ENCODE assay signal across 8 cellular contexts in genomic region chr20:10511507-10512231, GRCh38.
DNase-seq lines count a peak whose midpoint lies in the region; ATAC-seq and TF ChIP-seq lines count a peak whose summit lies in the region.

No MANE protein-coding gene starts in this region.

- TF ChIP-seq CTCF in fibroblast of lung (conservative IDR thresholded peaks at IDR 0.05 in 1 of 2, IDR thresholded peaks at IDR 0.05 in 1 of 2; ENCODE audit: low read depth in 1 of 2, low read length in 2 of 2): no peak
- TF ChIP-seq CTCF in neural progenitor cell (IDR thresholded peaks at IDR 0.05): no peak

- ATAC-seq in GM19351 (IDR thresholded peaks at IDR 0.05; ENCODE audit: unreplicated experiment) (peak; percentile 99), HG03442 (IDR thresholded peaks at IDR 0.05; ENCODE audit: unreplicated experiment) (peak; percentile 98)

- H2AFZ ChIP-seq in fibroblast of lung (ENCODE audit: low read length) (no peak overlapping the region), neural progenitor cell (replicated peaks) (no peak overlapping the region)

- peaks cover 24% of the 10 kb centered on the region for H3K4me1 Mint-ChIP-seq in neural progenitor cell

- H3K9me3 Mint-ChIP-seq in neural progenitor cell: no peaks in the 10 kb centered on the region

- H3K36me3 Mint-ChIP-seq in neural progenitor cell: no peaks in the 10 kb centered on the region

- H3K4me3 Mint-ChIP-seq in neural progenitor cell: no peak overlapping the region

- H3K27ac ChIP-seq in fibroblast of lung (ENCODE audit: insufficient read depth, low read length) (peak overlapping the region; percentile 87), neural progenitor cell (no peak overlapping the region)

- H3K27me3 ChIP-seq in fibroblast of lung (ENCODE audit: control insufficient read depth, insufficient read depth, low read length) (no peaks in the 10 kb centered on the region), neural progenitor cell (no peaks in the 10 kb centered on the region)

- no peaks in the 10 kb centered on the region for H3K79me2 ChIP-seq in fibroblast of lung (ENCODE audit: control insufficient read depth, insufficient read depth, low read length)
- no peaks in the 10 kb centered on the region for H3K79me2 ChIP-seq in neural progenitor cell (ENCODE audit: low read depth)

- H3K27ac Mint-ChIP-seq in neural progenitor cell: peak overlapping the region; percentile 62

- no peak overlapping the region for H3K9ac ChIP-seq in fibroblast of lung (ENCODE audit: insufficient read depth, low read length)
- H3K9ac ChIP-seq in neural progenitor cell: no peak overlapping the region

- H3K4me3 ChIP-seq in fibroblast of lung (replicated peaks in 1 of 4; ENCODE audit: control extremely low read depth in 1 of 4, insufficient read depth in 1 of 4, low read depth in 3 of 4, low read length in 4 of 4) (no peak overlapping the region), neural progenitor cell (no peak overlapping the region)

- H3K4me2 ChIP-seq in fibroblast of lung (ENCODE audit: extremely low read depth, insufficient read depth, low read length) (peak overlapping the region; percentile 89), neural progenitor cell (no peak overlapping the region)

- H4K20me1 ChIP-seq in fibroblast of lung (ENCODE audit: control insufficient read depth, extremely low read depth, insufficient read depth, low read length) (no peaks in the 10 kb centered on the region), neural progenitor cell (ENCODE audit: low read depth) (no peaks in the 10 kb centered on the region)

- H3K36me3 ChIP-seq in fibroblast of lung (ENCODE audit: control insufficient read depth, insufficient read depth, low read length) (no peaks in the 10 kb centered on the region), neural progenitor cell (no peaks in the 10 kb centered on the region)

- H3K9me3 ChIP-seq in fibroblast of lung (ENCODE audit: control insufficient read depth, insufficient read depth, low read depth, low read length) (no peaks in the 10 kb centered on the region), neural progenitor cell (ENCODE audit: low read depth) (no peaks in the 10 kb centered on the region)

- H3F3A ChIP-seq in neural progenitor cell (ENCODE audit: low read depth): no peaks in the 10 kb centered on the region

- DNase-seq in CD1c-positive myeloid dendritic cell (ENCODE audit: extremely low spot score): peak; percentile 90
- DNase-seq in OCI-M2 (lab: John Stamatoyannopoulos, UW; ENCODE audit: unreplicated experiment): peak; percentile 54
- DNase-seq in activated T-cell treated with anti-CD3 and anti-CD28 coated beads, Interleukin-2, amount 50 U/mL, for 1 hour: peak; percentile 51
- peak; percentile 98 to 100 for DNase-seq in fibroblast of lung (ENCODE audit: low read depth in 2 of 2)
- peak; percentile 45 for DNase-seq in neural progenitor cell (ENCODE audit: low spot score)
- peak; percentile 94 for DNase-seq in stromal cell of bone marrow (ENCODE audit: low read depth)

- no peaks in the 10 kb centered on the region for H3K27me3 Mint-ChIP-seq in neural progenitor cell (ENCODE audit: insufficient read depth, low read depth)

- H3K4me1 ChIP-seq in fibroblast of lung (ENCODE audit: control insufficient read depth, extremely low read depth, insufficient read depth, low read length): peaks cover 16% of the 10 kb centered on the region
- no peaks in the 10 kb centered on the region for H3K4me1 ChIP-seq in neural progenitor cell

Comparison
In these comparisons a context has a peak if more than half of its experiments do, and no peak if none do; other contexts are left out.
1. DNase-seq: peak in every context shown above with its lines; median percentile 99 in fibroblast of lung; 94 in stromal cell of bone marrow; 90 in CD1c-positive myeloid dendritic cell; 54 in OCI-M2; 51 in activated T-cell treated with anti-CD3 and anti-CD28 coated beads, Interleukin-2, amount 50 U/mL, for 1 hour; 45 in neural progenitor cell.